In genomic region chr17:77563439-77564102, GRCh38 we compare ENCODE assay signal across 20 cellular contexts.
"Had no signal": no experiment of that assay in that cellular context is flagged by ENCODE, and none has a peak within 500 bp of the region (broad histone marks: within the 10 kb centered on the region; RNA-seq: fewer than 3 reads in every experiment).

No MANE protein-coding gene starts in this region.

- H3K9me3 Mint-ChIP-seq: activated B cell treated with CpG ODN at 0.5 μM for 24 hours; activated CD4-positive, alpha-beta memory T cell treated with anti-CD3 and anti-CD28 coated beads, Interleukin-2, amount 10 ng/mL, durations not matched to agents 7 days and 5 days; activated naive CD4-positive, alpha-beta T cell treated with anti-CD3 and anti-CD28 coated beads for 36 hours; activated naive CD8-positive, alpha-beta T cell treated with anti-CD3 and anti-CD28 coated beads, Interleukin-2, amount 10 ng/mL, durations not matched to agents 7 days and 5 days; activated T-cell treated with anti-CD3 and anti-CD28 coated beads, Interleukin-2, amount 50 U/mL, for 72 hours; naive thymus-derived CD4-positive, alpha-beta T cell; T-helper 1 cell treated with Interleukin-12 subunit alpha and Interleukin-12 subunit beta and Interleukin-4 antibody, amounts not matched to agents 30 μg/mL and 1 μg/mL, for 36 hours; type B pancreatic cell had no signal

- FAIRE-seq: endometrium, kidney had no signal

- H3K4me3 Mint-ChIP-seq: activated B cell treated with CpG ODN at 0.5 μM for 24 hours; activated CD4-positive, alpha-beta memory T cell treated with anti-CD3 and anti-CD28 coated beads, Interleukin-2, amount 10 ng/mL, durations not matched to agents 7 days and 5 days; activated naive CD4-positive, alpha-beta T cell treated with anti-CD3 and anti-CD28 coated beads for 36 hours; activated naive CD8-positive, alpha-beta T cell treated with anti-CD3 and anti-CD28 coated beads, Interleukin-2, amount 10 ng/mL, durations not matched to agents 7 days and 5 days; activated T-cell treated with anti-CD3 and anti-CD28 coated beads, Interleukin-2, amount 50 U/mL, for 72 hours; naive thymus-derived CD4-positive, alpha-beta T cell; neural progenitor cell; T-helper 1 cell treated with Interleukin-12 subunit alpha and Interleukin-12 subunit beta and Interleukin-4 antibody, amounts not matched to agents 30 μg/mL and 1 μg/mL, for 36 hours; type B pancreatic cell had no signal

- H3K4me1 Mint-ChIP-seq: activated B cell treated with CpG ODN at 0.5 μM for 24 hours; activated CD4-positive, alpha-beta memory T cell treated with anti-CD3 and anti-CD28 coated beads, Interleukin-2, amount 10 ng/mL, durations not matched to agents 7 days and 5 days had no signal

- ATAC-seq: activated T-cell treated with anti-CD3 and anti-CD28 coated beads, Interleukin-2, amount 50 U/mL, for 72 hours; left lobe of liver; naive thymus-derived CD4-positive, alpha-beta T cell had no signal

- H3K27ac Mint-ChIP-seq: activated B cell treated with CpG ODN at 0.5 μM for 24 hours; activated CD4-positive, alpha-beta memory T cell treated with anti-CD3 and anti-CD28 coated beads, Interleukin-2, amount 10 ng/mL, durations not matched to agents 7 days and 5 days; activated naive CD4-positive, alpha-beta T cell treated with anti-CD3 and anti-CD28 coated beads for 36 hours; activated naive CD8-positive, alpha-beta T cell treated with anti-CD3 and anti-CD28 coated beads, Interleukin-2, amount 10 ng/mL, durations not matched to agents 7 days and 5 days; activated T-cell treated with anti-CD3 and anti-CD28 coated beads, Interleukin-2, amount 50 U/mL, for 72 hours; neural progenitor cell; T-helper 1 cell treated with Interleukin-12 subunit alpha and Interleukin-12 subunit beta and Interleukin-4 antibody, amounts not matched to agents 30 μg/mL and 1 μg/mL, for 36 hours; type B pancreatic cell had no signal

- DNase-seq: activated B cell treated with CpG ODN at 0.5 μM for 24 hours; activated CD4-positive, alpha-beta memory T cell treated with anti-CD3 and anti-CD28 coated beads, Interleukin-2, amount 10 ng/mL, durations not matched to agents 7 days and 5 days; activated CD4-positive, alpha-beta T cell treated with anti-CD3 and anti-CD28 coated beads for 4 hours; activated effector memory CD4-positive, alpha-beta T cell treated with Interleukin-2 at 50 U/mL for 16 hours; activated naive CD4-positive, alpha-beta T cell treated with anti-CD3 and anti-CD28 coated beads for 36 hours; activated T-cell treated with anti-CD3 and anti-CD28 coated beads, Interleukin-2, amount 50 U/mL, for 72 hours; amygdala; cerebellar nuclear complex; cortex of kidney; naive thymus-derived CD4-positive, alpha-beta T cell; stimulated activated CD4-positive, alpha-beta T cell treated with anti-CD3 and anti-CD28 coated beads, Interleukin-4, amount 100 ng/mL, for 24 hours; stimulated activated naive CD4-positive, alpha-beta T cell treated with Interleukin-2 at 50 U/mL for 16 hours; T1000 had no signal

- H3K36me3 Mint-ChIP-seq: activated naive CD8-positive, alpha-beta T cell treated with anti-CD3 and anti-CD28 coated beads, Interleukin-2, amount 10 ng/mL, durations not matched to agents 7 days and 5 days; naive thymus-derived CD4-positive, alpha-beta T cell; neural progenitor cell; type B pancreatic cell had no signal
